In genomic region chr18:38174594-38174993, GRCh38 we compare ENCODE assay signal across 24 cellular contexts.
DNase-seq lines count a peak whose midpoint lies in the region; ATAC-seq and TF ChIP-seq lines count a peak whose summit lies in the region.
"Had no signal": no experiment of that assay in that cellular context is flagged by ENCODE, and none has a peak within 500 bp of the region (broad histone marks: within the 10 kb centered on the region; RNA-seq: fewer than 3 reads in every experiment).

No MANE protein-coding gene starts in this region.

- H3K4me1 ChIP-seq in GM23338 (ENCODE audit: insufficient read depth) (0 out of 2 replicates have a peak, but pooled peaks cover 11% of the 10 kb centered on the region), smooth muscle cell (ENCODE audit: low read depth) (no peaks in the 10 kb centered on the region)
- H3K4me1 ChIP-seq: tibial artery had no signal

- 0 out of 2 replicates have a peak overlapping the region, but pooled peaks have one; percentile 34 for H3K4me2 ChIP-seq in GM23338
- H3K4me2 ChIP-seq in smooth muscle cell = no peak overlapping the region

- ATAC-seq in GM23338 = no peak
- no peak for ATAC-seq in T-helper 17 cell
- ATAC-seq in GM21576 (IDR thresholded peaks at IDR 0.05; ENCODE audit: unreplicated experiment) = no peak
- ATAC-seq: activated CD4-positive, alpha-beta T cell treated with anti-CD3 and anti-CD28 coated beads for 36 hours; left colon; naive thymus-derived CD4-positive, alpha-beta T cell; stimulated activated naive CD8-positive, alpha-beta T cell treated with anti-CD3 and anti-CD28 coated beads, Interleukin-15, Interleukin-2, amounts not matched to agents 100 U/mL and 50 U/mL, for 24 hours had no signal

- H3K27me3 ChIP-seq in GM23338 (ENCODE audit: insufficient read depth) = no peaks in the 10 kb centered on the region
- no peaks in the 10 kb centered on the region for H3K27me3 ChIP-seq in smooth muscle cell (ENCODE audit: low read depth)
- H3K27me3 ChIP-seq: tibial artery had no signal

- peaks cover 11% of the 10 kb centered on the region; the same call in 2 of the 3 replicates for H3K4me1 Mint-ChIP-seq in GM23338
- no peaks in the 10 kb centered on the region for H3K4me1 Mint-ChIP-seq in T-helper 17 cell
- H3K4me1 Mint-ChIP-seq: activated CD4-positive, alpha-beta T cell treated with anti-CD3 and anti-CD28 coated beads for 36 hours; CD4-positive, CD25-positive, alpha-beta regulatory T cell; naive thymus-derived CD4-positive, alpha-beta T cell had no signal

- no peaks in the 10 kb centered on the region for H3K27me3 Mint-ChIP-seq in GM23338 (ENCODE audit: insufficient read depth, low read depth, poor library complexity)
- H3K27me3 Mint-ChIP-seq in T-helper 17 cell = no peaks in the 10 kb centered on the region
- H3K27me3 Mint-ChIP-seq: activated CD4-positive, alpha-beta T cell treated with anti-CD3 and anti-CD28 coated beads for 36 hours; CD4-positive, CD25-positive, alpha-beta regulatory T cell; dendritic cell treated with granulocyte-macrophage colony-stimulating factor and Interleukin-4, amounts not matched to agents 40 ng/mL and 50 ng/mL, for 4 days; naive thymus-derived CD4-positive, alpha-beta T cell had no signal

- H4K20me1 ChIP-seq in GM23338 (replicated peaks; ENCODE audit: insufficient read depth) = no peaks in the 10 kb centered on the region
- no peaks in the 10 kb centered on the region for H4K20me1 ChIP-seq in smooth muscle cell (ENCODE audit: low read depth)

- no peak overlapping the region for H3K4me3 Mint-ChIP-seq in GM23338
- no peak overlapping the region for H3K4me3 Mint-ChIP-seq in T-helper 17 cell
- H3K4me3 Mint-ChIP-seq: activated CD4-positive, alpha-beta T cell treated with anti-CD3 and anti-CD28 coated beads for 36 hours; activated naive CD4-positive, alpha-beta T cell treated with anti-CD3 and anti-CD28 coated beads for 36 hours; CD4-positive, CD25-positive, alpha-beta regulatory T cell; dendritic cell treated with granulocyte-macrophage colony-stimulating factor and Interleukin-4, amounts not matched to agents 40 ng/mL and 50 ng/mL, for 4 days; naive thymus-derived CD4-positive, alpha-beta T cell had no signal

- H3K9me3 ChIP-seq in smooth muscle cell (replicated peaks; ENCODE audit: low read depth) (no peaks in the 10 kb centered on the region), T-helper 17 cell (ENCODE audit: control insufficient read depth, low read length, poor library complexity, severe bottlenecking) (no peaks in the 10 kb centered on the region)
- H3K9me3 ChIP-seq: tibial artery had no signal

- H3F3A ChIP-seq in GM23338 (replicated peaks; ENCODE audit: low read depth) (no peaks in the 10 kb centered on the region), smooth muscle cell (ENCODE audit: low read depth) (no peaks in the 10 kb centered on the region)

- no peak for TF ChIP-seq CTCF in GM23338 (conservative IDR thresholded peaks at IDR 0.05; ENCODE audit: low read depth in 2 of 2)
- no peak for TF ChIP-seq CTCF in smooth muscle cell (IDR thresholded peaks at IDR 0.05; ENCODE audit: borderline replicate concordance, insufficient read depth, poor library complexity, severe bottlenecking)

- no peak overlapping the region for H2AFZ ChIP-seq in GM23338
- no peak overlapping the region for H2AFZ ChIP-seq in smooth muscle cell (ENCODE audit: low read depth)

- no peaks in the 10 kb centered on the region for H3K36me3 Mint-ChIP-seq in GM23338 (ENCODE audit: low read depth)
- no peaks in the 10 kb centered on the region for H3K36me3 Mint-ChIP-seq in T-helper 17 cell (ENCODE audit: low read depth)
- H3K36me3 Mint-ChIP-seq: CD4-positive, CD25-positive, alpha-beta regulatory T cell; naive thymus-derived CD4-positive, alpha-beta T cell had no signal

- H3K79me2 ChIP-seq in GM23338 (replicated peaks; ENCODE audit: insufficient read depth) (no peaks in the 10 kb centered on the region), smooth muscle cell (ENCODE audit: low read depth) (no peaks in the 10 kb centered on the region)

- no peaks in the 10 kb centered on the region for H3K36me3 ChIP-seq in GM23338 (ENCODE audit: insufficient read depth)
- H3K36me3 ChIP-seq in smooth muscle cell (ENCODE audit: low read depth) = no peaks in the 10 kb centered on the region
- H3K36me3 ChIP-seq: tibial artery had no signal

- peak; percentile 54 for DNase-seq in DMS 273 (lab: John Stamatoyannopoulos, UW; ENCODE audit: unreplicated experiment)
- no peak for DNase-seq in GM23338 (ENCODE audit: low spot score)
- DNase-seq in NCI-H510A (lab: John Stamatoyannopoulos, UW) = peak; percentile 21
- DNase-seq in cerebellar cortex (ENCODE audit: low spot score) = peak; percentile 8
- no peak for DNase-seq in smooth muscle cell (lab: John Stamatoyannopoulos, UW; ENCODE audit: unreplicated experiment)
- DNase-seq in dedifferentiated amniotic fluid mesenchymal stem cell (ENCODE audit: extremely low spot score) = no peak
- no peak for DNase-seq in T-helper 17 cell
- DNase-seq: activated CD4-positive, alpha-beta T cell treated with anti-CD3 and anti-CD28 coated beads for 36 hours; activated naive CD4-positive, alpha-beta T cell treated with anti-CD3 and anti-CD28 coated beads for 36 hours; activated T-cell treated with anti-CD3 and anti-CD28 coated beads, Interleukin-2, amount 50 U/mL, for 48 hours; CD4-positive, CD25-positive, alpha-beta regulatory T cell; head of caudate nucleus; Karpas-422; left colon; mesendoderm; naive thymus-derived CD4-positive, alpha-beta T cell; NCI-H446 treated with DMSO at 0.1 percent for 48 hours; SHP77; stimulated activated CD4-positive, alpha-beta T cell treated with anti-CD3 and anti-CD28 coated beads, Interleukin-12 subunit alpha, Interleukin-12 subunit beta, amount 100 ng/mL, for 4 hours; stimulated activated CD4-positive, alpha-beta T cell treated with anti-CD3 and anti-CD28 coated beads, Interleukin-4, amount 100 ng/mL, for 4 hours; stimulated activated naive CD8-positive, alpha-beta T cell treated with anti-CD3 and anti-CD28 coated beads, Interleukin-15, Interleukin-2, amounts not matched to agents 100 U/mL and 50 U/mL, for 24 hours; tibial artery had no signal

- no peaks in the 10 kb centered on the region for H3K9me3 Mint-ChIP-seq in GM23338

- no peak overlapping the region for H3K27ac ChIP-seq in GM23338 (ENCODE audit: low read depth)
- H3K27ac ChIP-seq in smooth muscle cell (ENCODE audit: low read depth) = no peak overlapping the region
- H3K27ac ChIP-seq: tibial artery had no signal

- 57% methylated on average over 3 of the region's 3 CpGs for WGBS in smooth muscle cell (ENCODE audit: low lambda C conversion rate)

- H3K9ac ChIP-seq in smooth muscle cell (ENCODE audit: low read depth) = no peak overlapping the region

- H3K4me3 ChIP-seq in GM23338 (no peak overlapping the region), smooth muscle cell (no peak overlapping the region)
- H3K4me3 ChIP-seq: tibial artery had no signal

- H3K27ac Mint-ChIP-seq in GM23338 (no peak overlapping the region), T-helper 17 cell (no peak overlapping the region)
- H3K27ac Mint-ChIP-seq: activated CD4-positive, alpha-beta T cell treated with anti-CD3 and anti-CD28 coated beads for 36 hours; activated naive CD4-positive, alpha-beta T cell treated with anti-CD3 and anti-CD28 coated beads for 36 hours; CD4-positive, CD25-positive, alpha-beta regulatory T cell; dendritic cell treated with granulocyte-macrophage colony-stimulating factor and Interleukin-4, amounts not matched to agents 40 ng/mL and 50 ng/mL, for 4 days; naive thymus-derived CD4-positive, alpha-beta T cell had no signal

- no peaks in the 10 kb centered on the region for H3K9me2 ChIP-seq in GM23338 (ENCODE audit: insufficient read depth)

TF ChIP-seq in GM23338, 12 proteins besides CTCF, POLR2A, EP300 and RAD21:
- TF ChIP-seq REST (IDR thresholded peaks at IDR 0.05; ENCODE audit: unreplicated experiment) = no peak
- TF ChIP-seq CREB1 (CRISPR knock-in tag; IDR thresholded peaks at IDR 0.05; ENCODE audit: low read depth) = no peak
- TF ChIP-seq ZNF331 (CRISPR knock-in tag; IDR thresholded peaks at IDR 0.05; ENCODE audit: low read depth) = no peak

Comparison
In these comparisons a context has a peak if more than half of its experiments do, and no peak if none do; other contexts are left out.
1. DNase-seq: peak in DMS 273 (single experiment), NCI-H510A (single experiment) and cerebellar cortex (single experiment); none in GM23338 (single experiment), smooth muscle cell (single experiment), dedifferentiated amniotic fluid mesenchymal stem cell (single experiment) and T-helper 17 cell (0 of 3).